In genomic region chr22:49451070-49451840, GRCh38 we compare ENCODE assay signal across 18 cellular contexts.
A peak's percentile ranks its signal among the peaks of the same experiment; 100 is the strongest.
DNase-seq lines count a peak whose midpoint lies in the region; ATAC-seq and TF ChIP-seq lines count a peak whose summit lies in the region.
"Had no signal": no experiment of that assay in that cellular context is flagged by ENCODE, and none has a peak within 500 bp of the region (broad histone marks: within the 10 kb centered on the region; RNA-seq: fewer than 3 reads in every experiment).

No MANE protein-coding gene starts in this region.

- H3K4me3 Mint-ChIP-seq in endodermal cell = peak overlapping the region; percentile 55
- H3K4me3 Mint-ChIP-seq: CD4-positive, alpha-beta memory T cell had no signal

- in situ Hi-C loops in brain microvascular endothelial cell (cut with HindIII; ENCODE audit: low pct_ligation_motif_present, low sequenced_read_pairs) = no loop called here

- ATAC-seq in upper lobe of right lung (no peak), GM18511 (IDR thresholded peaks at IDR 0.05; ENCODE audit: unreplicated experiment) (no peak)
- ATAC-seq: A549, GM12878, Right ventricle myocardium inferior had no signal

- intact Hi-C loops in upper lobe of right lung (cut with DNase I) = no loop called here

- H3K4me3 ChIP-seq in HUES48 (ENCODE audit: low read depth, low read length) (peak overlapping the region; percentile 49; the same call in 1 of the 2 replicates), endodermal cell (ENCODE audit: low read length) (peak overlapping the region; percentile 79), mesodermal cell (ENCODE audit: extremely low read depth, insufficient read depth, low read length, poor library complexity, severe bottlenecking) (no peak overlapping the region), upper lobe of right lung (no peak overlapping the region), brain microvascular endothelial cell (ENCODE audit: low read depth, low read length) (no peak overlapping the region)
- H3K4me3 ChIP-seq: A549, BLaER1, GM12878 had no signal

- H3K27ac ChIP-seq in HUES48 (ENCODE audit: low read depth, low read length) (peak overlapping the region; percentile 42), endodermal cell (ENCODE audit: low read depth, low read length) (no peak overlapping the region), mesodermal cell (ENCODE audit: low read depth, low read length, severe bottlenecking) (peak overlapping the region; percentile 65), upper lobe of right lung (no peak overlapping the region), brain microvascular endothelial cell (no peak overlapping the region)
- H3K27ac ChIP-seq: A549, BLaER1 had no signal

- no peak overlapping the region for H3K27ac Mint-ChIP-seq in endodermal cell
- H3K27ac Mint-ChIP-seq: CD4-positive, alpha-beta memory T cell had no signal

- 48 to 66% methylated on average over 12 to 17 of the region's 17 CpGs for WGBS in endodermal cell (ENCODE audit: insufficient coverage in 1 of 2, insufficient read length in 1 of 2), 2 experiments
- 55 to 57% methylated on average over 14 to 15 of the region's 17 CpGs for WGBS in mesodermal cell (ENCODE audit: insufficient coverage in 2 of 2), 2 experiments

- no peaks in the 10 kb centered on the region for H3K36me3 Mint-ChIP-seq in endodermal cell (ENCODE audit: low read depth)
- H3K36me3 Mint-ChIP-seq: CD4-positive, alpha-beta memory T cell had no signal

- H3K9ac ChIP-seq in HUES48 (ENCODE audit: low read depth, low read length) (no peak overlapping the region), endodermal cell (ENCODE audit: extremely low read depth, low read length, poor library complexity, severe bottlenecking) (peak overlapping the region; percentile 0)
- H3K9ac ChIP-seq: BLaER1 had no signal

- H3K36me3 ChIP-seq in HUES48 (ENCODE audit: control insufficient read depth, insufficient read depth, low read length) (no peaks in the 10 kb centered on the region), endodermal cell (ENCODE audit: control insufficient read depth, insufficient read depth, low read length) (no peaks in the 10 kb centered on the region), mesodermal cell (ENCODE audit: control insufficient read depth, insufficient read depth, low read length) (no peaks in the 10 kb centered on the region), upper lobe of right lung (no peaks in the 10 kb centered on the region), brain microvascular endothelial cell (replicated peaks) (no peaks in the 10 kb centered on the region)
- H3K36me3 ChIP-seq: BLaER1 had no signal

- peaks cover 23% of the 10 kb centered on the region for H3K4me1 ChIP-seq in HUES48 (ENCODE audit: control insufficient read depth, insufficient read depth, low read length)
- H3K4me1 ChIP-seq in endodermal cell (ENCODE audit: control insufficient read depth, insufficient read depth, low read length) = peaks cover 6% of the 10 kb centered on the region
- peaks cover 11% of the 10 kb centered on the region for H3K4me1 ChIP-seq in mesodermal cell (ENCODE audit: control insufficient read depth, insufficient read depth, low read length, poor library complexity, severe bottlenecking)
- no peaks in the 10 kb centered on the region for H3K4me1 ChIP-seq in upper lobe of right lung
- H3K4me1 ChIP-seq: A549 had no signal

- peaks cover 46% of the 10 kb centered on the region for H3K27me3 ChIP-seq in HUES48 (ENCODE audit: control insufficient read depth, insufficient read depth, low read length)
- no peaks in the 10 kb centered on the region for H3K27me3 ChIP-seq in endodermal cell (ENCODE audit: control insufficient read depth, insufficient read depth, low read length, poor library complexity, severe bottlenecking)
- peaks cover 25% of the 10 kb centered on the region for H3K27me3 ChIP-seq in upper lobe of right lung
- no peaks in the 10 kb centered on the region for H3K27me3 ChIP-seq in brain microvascular endothelial cell (replicated peaks)

- TF ChIP-seq CTCF in endodermal cell (conservative IDR thresholded peaks at IDR 0.05) = peak; percentile 15
- TF ChIP-seq CTCF in upper lobe of right lung (IDR thresholded peaks at IDR 0.05) = no peak
- TF ChIP-seq CTCF in brain microvascular endothelial cell (IDR thresholded peaks at IDR 0.05; ENCODE audit: low read depth, low read length, missing control alignments) = no peak

- H3K27me3 Mint-ChIP-seq in endodermal cell (ENCODE audit: insufficient read depth) = peaks cover 4% of the 10 kb centered on the region

- no peaks in the 10 kb centered on the region for H3K9me3 ChIP-seq in HUES48 (ENCODE audit: control insufficient read depth, insufficient read depth, low read length)
- H3K9me3 ChIP-seq in endodermal cell (ENCODE audit: control insufficient read depth, low read length) = no peaks in the 10 kb centered on the region
- H3K9me3 ChIP-seq in mesodermal cell (ENCODE audit: control insufficient read depth, low read length) = no peaks in the 10 kb centered on the region
- H3K9me3 ChIP-seq in upper lobe of right lung = no peaks in the 10 kb centered on the region
- H3K9me3 ChIP-seq: A549, BLaER1 had no signal

- peaks cover 36% of the 10 kb centered on the region for H3K4me1 Mint-ChIP-seq in endodermal cell

- no peaks in the 10 kb centered on the region for H3K9me3 Mint-ChIP-seq in endodermal cell
- H3K9me3 Mint-ChIP-seq: CD4-positive, alpha-beta memory T cell had no signal

- DNase-seq in endodermal cell (no peak), upper lobe of right lung (peak; percentile 39), brain microvascular endothelial cell (no peak)
- DNase-seq in activated naive CD4-positive, alpha-beta T cell treated with anti-CD3 and anti-CD28 coated beads, Interleukin-2, amount 50 U/mL, for 16 hours = no peak
- DNase-seq: CD4-positive, alpha-beta memory T cell; DMS153; GF-D8; IMR-90; Karpas-422; NCI-H1436; NCI-H1930 had no signal

Comparison
In these comparisons a context has a peak if more than half of its experiments do, and no peak if none do; other contexts are left out.
1. H3K27ac ChIP-seq: peak in HUES48 (single experiment) and mesodermal cell (single experiment); none in endodermal cell (single experiment), upper lobe of right lung (single experiment) and brain microvascular endothelial cell (single experiment).
2. H3K4me3 ChIP-seq: peak in HUES48 (single experiment) and endodermal cell (single experiment); none in mesodermal cell (single experiment), upper lobe of right lung (single experiment) and brain microvascular endothelial cell (single experiment).